Comparison of ENCODE assay signal across 12 cellular contexts in genomic region chr11:34318111-34319037, GRCh38. TPM values are rescaled to one million over a fixed set of nuclear protein-coding genes. Genes with fewer than 3 reads are reported as not detected.
DNase-seq lines count a peak whose midpoint lies in the region; ATAC-seq, FAIRE-seq and TF ChIP-seq lines count a peak whose summit lies in the region.
"Had no signal": no experiment of that assay in that cellular context is flagged by ENCODE, and none has a peak within 500 bp of the region (broad histone marks: within the 10 kb centered on the region; RNA-seq: fewer than 3 reads in every experiment).

No MANE protein-coding gene starts in this region.

- H3K36me3 Mint-ChIP-seq in HFFc6 (ENCODE audit: low read depth) = no peaks in the 10 kb centered on the region
- H3K36me3 Mint-ChIP-seq: activated CD4-positive, alpha-beta memory T cell treated with anti-CD3 and anti-CD28 coated beads for 36 hours; activated naive CD4-positive, alpha-beta T cell treated with anti-CD3 and anti-CD28 coated beads, Interleukin-2, amount 10 ng/mL, durations not matched to agents 7 days and 5 days had no signal

- no peak overlapping the region for H2AFZ ChIP-seq in HepG2 (ENCODE audit: low read length)

- peak overlapping the region; percentile 71 for H3K27ac Mint-ChIP-seq in HFFc6
- H3K27ac Mint-ChIP-seq: activated CD4-positive, alpha-beta memory T cell treated with anti-CD3 and anti-CD28 coated beads for 36 hours; activated naive CD4-positive, alpha-beta T cell treated with anti-CD3 and anti-CD28 coated beads, Interleukin-2, amount 10 ng/mL, durations not matched to agents 7 days and 5 days; B cell had no signal

- peak overlapping the region; percentile 29 for H3K27ac ChIP-seq in 22Rv1
- H3K27ac ChIP-seq in HepG2 (ENCODE audit: extremely low read length, insufficient read depth, low read length) = no peak overlapping the region
- no peak overlapping the region for H3K27ac ChIP-seq in caudate nucleus (ENCODE audit: low read depth, low read length)

- TF ChIP-seq EP300 in HepG2 (IDR thresholded peaks at IDR 0.05; ENCODE audit: low read depth in 2 of 2, low read length in 2 of 2) = no peak; a peak in 1 of 4 replicates
- TF ChIP-seq EP300 in HepG2 (CRISPR knock-in tag; IDR thresholded peaks at IDR 0.05; ENCODE audit: borderline replicate concordance) = no peak

- intact Hi-C loops in HepG2 (cut with micrococcal nuclease; ENCODE audit: unreplicated experiment) = loop anchor here (5.0 kb wide), 1 partner anchor 39 kb away; the partner anchor contains the start of gene ABTB2

- peaks cover 13% of the 10 kb centered on the region for H3K79me2 ChIP-seq in HepG2 (ENCODE audit: insufficient read depth, low read length)

- H3K27me3 Mint-ChIP-seq in HFFc6 (ENCODE audit: insufficient read depth) = peaks cover 7% of the 10 kb centered on the region
- H3K27me3 Mint-ChIP-seq: activated CD4-positive, alpha-beta memory T cell treated with anti-CD3 and anti-CD28 coated beads for 36 hours; B cell had no signal

- peaks cover 20% of the 10 kb centered on the region for H3K4me1 Mint-ChIP-seq in HFFc6 (ENCODE audit: low read depth)

- no peak for TF ChIP-seq POLR2A in HepG2 (IDR thresholded peaks at IDR 0.05; ENCODE audit: insufficient read depth in 1 of 2, low read depth in 2 of 2, low read length in 2 of 2)

- CTCF ChIA-PET in HepG2 (lab: Yijun Ruan, JAX; ENCODE audit: low intra/inter-chr PET ratio, low total read pairs) = no interaction called here

- no peak for FAIRE-seq in HepG2 (lab: Jason Lieb, UNC)

- no peak for TF ChIP-seq RAD21 in HepG2 (CRISPR knock-in tag; IDR thresholded peaks at IDR 0.05)

- H3K4me3 Mint-ChIP-seq in HFFc6 = no peak overlapping the region
- H3K4me3 Mint-ChIP-seq: activated CD4-positive, alpha-beta memory T cell treated with anti-CD3 and anti-CD28 coated beads for 36 hours; activated naive CD4-positive, alpha-beta T cell treated with anti-CD3 and anti-CD28 coated beads, Interleukin-2, amount 10 ng/mL, durations not matched to agents 7 days and 5 days; B cell had no signal

- H4K20me1 ChIP-seq in HepG2 (ENCODE audit: insufficient read depth, low read length) = no peaks in the 10 kb centered on the region

- peak overlapping the region; percentile 1; the same call in 1 of the 2 replicates for H3K4me2 ChIP-seq in HepG2 (ENCODE audit: low read depth, low read length)

- H3K9me3 ChIP-seq in HepG2 (ENCODE audit: low read length) (no peaks in the 10 kb centered on the region), BE2C (no peaks in the 10 kb centered on the region)

- peaks cover 68% of the 10 kb centered on the region for H3K4me1 ChIP-seq in HepG2 (ENCODE audit: insufficient read depth, low read length)
- no peaks in the 10 kb centered on the region for H3K4me1 ChIP-seq in BE2C

- WGBS in HepG2 (ENCODE audit: low lambda C conversion rate) = 65% methylated on average over 4 of the region's 4 CpGs

- no peak overlapping the region for H3K9ac ChIP-seq in HepG2 (ENCODE audit: insufficient read depth, low read depth, low read length)

- H3K4me3 ChIP-seq in astrocyte of the spinal cord (ENCODE audit: low read depth, low read length) = no peak overlapping the region
- H3K4me3 ChIP-seq in HepG2 (replicated peaks in 1 of 3; ENCODE audit: insufficient read depth in 1 of 3, low read depth in 2 of 3, low read length in 3 of 3) = no peak overlapping the region
- no peak overlapping the region for H3K4me3 ChIP-seq in BE2C (ENCODE audit: low read depth, low read length)

- no peaks in the 10 kb centered on the region for H3K27me3 ChIP-seq in HepG2 (ENCODE audit: control insufficient read depth in 1 of 2, insufficient read depth in 2 of 2, low read length in 2 of 2)
- H3K27me3 ChIP-seq in BE2C = no peaks in the 10 kb centered on the region

- in situ Hi-C loops in astrocyte of the spinal cord (cut with HindIII; ENCODE audit: low sequenced_read_pairs) = no loop called here
- in situ Hi-C loops in HepG2 (cut with HindIII; ENCODE audit: extremely low pct_ligation_motif_present, low pct_unique_long_range_greater_than_20kb) = no loop called here

- peak; percentile 65 for DNase-seq in HFFc6
- peak; percentile 61 for DNase-seq in astrocyte of the spinal cord (ENCODE audit: low read depth, low spot score)
- DNase-seq in HepG2 (ENCODE audit: low spot score) = peak; percentile 72
- no peak for DNase-seq in effector CD4-positive, alpha-beta T cell
- no peak for DNase-seq in BE2C
- DNase-seq in DMS79 treated with DMSO at 0.1 percent for 48 hours (lab: John Stamatoyannopoulos, UW) = no peak
- no peak for DNase-seq in caudate nucleus (lab: John Stamatoyannopoulos, UW)
- DNase-seq: activated CD4-positive, alpha-beta memory T cell treated with anti-CD3 and anti-CD28 coated beads for 36 hours; activated naive CD4-positive, alpha-beta T cell treated with anti-CD3 and anti-CD28 coated beads, Interleukin-2, amount 10 ng/mL, durations not matched to agents 7 days and 5 days; NCI-H526 treated with DMSO at 0.1 percent for 48 hours had no signal

- POLR2A ChIA-PET in HepG2 (lab: Yijun Ruan, JAX) = interaction anchor here (0.7 to 4.2 kb wide), 6 partner anchors 9 to 144 kb away, joined by 3 to 20 read pairs (median 4); partner anchors contain the start of gene ABTB2

- H3K36me3 ChIP-seq in HepG2 (replicated peaks in 1 of 2; ENCODE audit: control insufficient read depth in 1 of 2, insufficient read depth in 2 of 2, low read length in 2 of 2) = peaks cover 2 to 10% of the 10 kb centered on the region in 2 experiments; a peak in 1 of 5 replicates
- H3K36me3 ChIP-seq in BE2C = no peaks in the 10 kb centered on the region

- BruUV-seq in HepG2 (replicated peaks; lab: Mats Ljungman, UMichigan) = no TSS peak

- no peaks in the 10 kb centered on the region for H3K9me3 Mint-ChIP-seq in HFFc6
- H3K9me3 Mint-ChIP-seq: activated CD4-positive, alpha-beta memory T cell treated with anti-CD3 and anti-CD28 coated beads for 36 hours; activated naive CD4-positive, alpha-beta T cell treated with anti-CD3 and anti-CD28 coated beads, Interleukin-2, amount 10 ng/mL, durations not matched to agents 7 days and 5 days had no signal

- TF ChIP-seq CTCF in 22Rv1 (IDR thresholded peaks at IDR 0.05) (no peak), HFFc6 (IDR thresholded peaks at IDR 0.05) (no peak), astrocyte of the spinal cord (IDR thresholded peaks at IDR 0.05; ENCODE audit: low read depth, low read length) (no peak), HepG2 (CRISPR knock-in tag; IDR thresholded peaks at IDR 0.05) (no peak), BE2C (IDR thresholded peaks at IDR 0.05; ENCODE audit: low read depth, low read length) (no peak)

- peak; percentile 65 for ATAC-seq in HepG2

TF ChIP-seq in HepG2, 621 proteins besides CTCF, POLR2A, EP300 and RAD21 (continues in another document):
- no peak for TF ChIP-seq SNAI1 (CRISPR knock-in tag; IDR thresholded peaks at IDR 0.05; ENCODE audit: borderline replicate concordance)
- TF ChIP-seq KLF11 (CRISPR knock-in tag; IDR thresholded peaks at IDR 0.05) = no peak
- TF ChIP-seq MYPOP (CRISPR knock-in tag; IDR thresholded peaks at IDR 0.05) = no peak
- peak; percentile 74; the same call in 1 of the 2 replicates for TF ChIP-seq ATF2 (CRISPR knock-in tag; IDR thresholded peaks at IDR 0.05)
- TF ChIP-seq SAP130 (CRISPR knock-in tag; IDR thresholded peaks at IDR 0.05; ENCODE audit: low read depth) = 0 out of 2 replicates have a peak, but pooled peaks have one; percentile 14

RNA-seq across cellular contexts. Expression of gene ABTB2, which starts 39.4 kb away (rescaled TPM):
- total RNA-seq in HFFc6 (2021; fragmentation: NEBNext Ultra II Directional; extraction: Animal tissue kit (Norgen Biotek cat#: 25700)) = 1 to 10 TPM; 2.5 to 3.6 (median 2.8) TPM
- 5.1 TPM in 2 replicates for total RNA-seq in HepG2 (2016; rRNA removed; fragmentation: Illumina TruSeq; extraction: Trizol)
- 3.3 and 3.4 TPM in 2 replicates for total RNA-seq in HepG2 (2016; cell fraction: cytosol; rRNA removed; fragmentation: Illumina TruSeq; extraction: Trizol; ENCODE audit: low read depth)
- total RNA-seq in HepG2 (2016; cell fraction: insoluble cytoplasmic fraction; rRNA removed; fragmentation: Illumina TruSeq; extraction: Trizol) = 4.1 and 4.8 TPM in 2 replicates
- 2.0 and 2.1 TPM in 2 replicates for total RNA-seq in HepG2 (2016; cell fraction: membrane; rRNA removed; fragmentation: Illumina TruSeq; extraction: Trizol)
- total RNA-seq in HepG2 (2016; cell fraction: nucleus; rRNA removed; fragmentation: Illumina TruSeq; extraction: Trizol) = 6.9 and 8.5 TPM in 2 replicates
- 12.6 and 15.4 TPM in 2 replicates for polyA plus RNA-seq in HepG2 (2011; rRNA removed)
- 6.3 and 10.5 TPM in 2 replicates for polyA plus RNA-seq in HepG2 (2011; cell fraction: cytosol; rRNA removed)
- 33.6 and 53.2 TPM in 2 replicates for polyA plus RNA-seq in HepG2 (2011; cell fraction: nucleus; rRNA removed)
- 9.3 and 13.3 TPM in 2 replicates for polyA plus RNA-seq in HepG2 (2012)
- polyA plus RNA-seq in HepG2 (2016; cell fraction: cytosol; fragmentation: Illumina TruSeq; extraction: Trizol; ENCODE audit: low read depth) = 0.42 and 0.49 TPM in 2 replicates
- 6.6 and 8.1 TPM in 2 replicates for polyA plus RNA-seq in HepG2 (2016; cell fraction: insoluble cytoplasmic fraction; fragmentation: Illumina TruSeq; extraction: Trizol; ENCODE audit: low read depth)
- polyA plus RNA-seq in HepG2 (2016; cell fraction: membrane; fragmentation: Illumina TruSeq; extraction: Trizol; ENCODE audit: low read depth) = 1.2 and 1.6 TPM in 2 replicates
- polyA plus RNA-seq in HepG2 (2016; cell fraction: nucleus; fragmentation: Illumina TruSeq; extraction: Trizol; ENCODE audit: insufficient read depth, low read depth) = 14.1 and 15.1 TPM in 2 replicates
- 2.9 and 21.3 TPM in 2 replicates for polyA minus RNA-seq in HepG2 (2011; rRNA and poly(A)+ RNA removed; ENCODE audit: low replicate concordance)
- 7.5 and 8.7 TPM in 2 replicates for polyA minus RNA-seq in HepG2 (2011; cell fraction: cytosol; rRNA and poly(A)+ RNA removed)
- 12.9 and 21.4 TPM in 2 replicates for polyA minus RNA-seq in HepG2 (2011; cell fraction: nucleus; rRNA and poly(A)+ RNA removed)
- polyA plus RNA-seq in BE2C (2012; ENCODE audit: insufficient read depth, insufficient read length, low read depth) = 6.2 TPM

Comparison
In these comparisons a context has a peak if more than half of its experiments do, and no peak if none do; other contexts are left out.
1. DNase-seq: peak in HFFc6 (single experiment), astrocyte of the spinal cord (single experiment) and HepG2 (single experiment); none in effector CD4-positive, alpha-beta T cell (single experiment), BE2C (single experiment), DMS79 treated with DMSO at 0.1 percent for 48 hours (single experiment) and caudate nucleus (0 of 61).